Comparison of ENCODE assay signal across 8 cellular contexts in genomic region chr1:48469616-48470500, GRCh38. TPM values are rescaled to one million over a fixed set of nuclear protein-coding genes. Genes with fewer than 3 reads are reported as not detected.
A peak's percentile ranks its signal among the peaks of the same experiment; 100 is the strongest.
DNase-seq lines count a peak whose midpoint lies in the region; ATAC-seq and TF ChIP-seq lines count a peak whose summit lies in the region.

No MANE protein-coding gene starts in this region.

- H3K4me3 Mint-ChIP-seq in CD4-positive, alpha-beta memory T cell = peak overlapping the region; percentile 5 to 96 (median 84)

- no peak overlapping the region for H3K27ac ChIP-seq in CD4-positive, alpha-beta memory T cell (ENCODE audit: low read depth, low read length)
- H3K27ac ChIP-seq in vagina = peak overlapping the region; percentile 87

- peaks cover 22% of the 10 kb centered on the region for H3K4me1 ChIP-seq in CD4-positive, alpha-beta memory T cell (ENCODE audit: insufficient read depth, low read length)
- H3K4me1 ChIP-seq in vagina = peaks cover 39% of the 10 kb centered on the region

- no peaks in the 10 kb centered on the region for H3K36me3 Mint-ChIP-seq in CD4-positive, alpha-beta memory T cell

- H3K4me3 ChIP-seq in CD4-positive, alpha-beta memory T cell (ENCODE audit: low read length in 2 of 2) = no peak overlapping the region
- H3K4me3 ChIP-seq in epithelial cell of esophagus (ENCODE audit: low read length) = no peak overlapping the region
- H3K4me3 ChIP-seq in vagina = peak overlapping the region; percentile 82 to 83

- CTCF ChIA-PET in CD4-positive, alpha-beta memory T cell (lab: Charles Lee; ENCODE audit: partially characterized antibody) = interaction anchor here (1.1 kb wide), 1 partner anchor 27 kb away, joined by 4 read pairs; no protein-coding TSS in a partner anchor

- peaks cover 6% of the 10 kb centered on the region in 2 donors for H3K27me3 Mint-ChIP-seq in CD4-positive, alpha-beta memory T cell

- no peak for DNase-seq in CD4-positive, alpha-beta memory T cell
- DNase-seq in NOMO-1 treated with dmso at 0.1 percent for 144 hours (lab: John Stamatoyannopoulos, UW; ENCODE audit: unreplicated experiment) = peak; percentile 58
- peak; percentile 45 for DNase-seq in epithelial cell of esophagus (ENCODE audit: low read depth)
- DNase-seq in myocyte (ENCODE audit: low read depth) = peak; percentile 59
- no peak for DNase-seq in vagina (ENCODE audit: extremely low spot score in 2 of 2)
- DNase-seq in NCI-H345 (lab: John Stamatoyannopoulos, UW) = no peak
- DNase-seq in KG1 (lab: John Stamatoyannopoulos, UW) = no peak

- no peaks in the 10 kb centered on the region for H3K27me3 ChIP-seq in CD4-positive, alpha-beta memory T cell (ENCODE audit: insufficient read depth, low read length)
- H3K27me3 ChIP-seq in vagina = no peaks in the 10 kb centered on the region

- peaks cover 0 to 8% (median 4%) of the 10 kb centered on the region in 8 donors for H3K9me3 Mint-ChIP-seq in CD4-positive, alpha-beta memory T cell

- peak in 1 of 2 donors; percentile 4 for TF ChIP-seq POLR2A in vagina (IDR thresholded peaks at IDR 0.05)

- TF ChIP-seq CTCF in epithelial cell of esophagus (IDR thresholded peaks at IDR 0.05; ENCODE audit: insufficient read depth, low read depth, low read length, missing control alignments) (no peak), vagina (IDR thresholded peaks at IDR 0.05) (no peak)

- no peak for ATAC-seq in GM21717 (IDR thresholded peaks at IDR 0.05; ENCODE audit: unreplicated experiment)

- peak overlapping the region; percentile 24 to 97 (median 82) for H3K27ac Mint-ChIP-seq in CD4-positive, alpha-beta memory T cell

- intact Hi-C loops in CD4-positive, alpha-beta memory T cell (cut with micrococcal nuclease) = no loop called here
- intact Hi-C loops in vagina (cut with DNase I) = no loop called here

- POLR2A ChIA-PET in CD4-positive, alpha-beta memory T cell (lab: Charles Lee; ENCODE audit: partially characterized antibody) = no interaction called here

- no peaks in the 10 kb centered on the region for H3K36me3 ChIP-seq in CD4-positive, alpha-beta memory T cell (ENCODE audit: insufficient read depth, low read length)
- H3K36me3 ChIP-seq in vagina = no peaks in the 10 kb centered on the region

- H3K9me3 ChIP-seq in CD4-positive, alpha-beta memory T cell (ENCODE audit: control insufficient read depth in 1 of 2, low read length in 2 of 2) = no peaks in the 10 kb centered on the region
- H3K9me3 ChIP-seq in vagina = no peaks in the 10 kb centered on the region

- peaks cover 19 to 30% (median 25%) of the 10 kb centered on the region in 4 donors for H3K4me1 Mint-ChIP-seq in CD4-positive, alpha-beta memory T cell

RNA-seq across cellular contexts. Expression of gene SPATA6, which starts 2.1 kb away (rescaled TPM):
- 1 to 10 TPM; 1.9 TPM for total RNA-seq in CD4-positive, alpha-beta memory T cell
- polyA plus RNA-seq in CD4-positive, alpha-beta memory T cell = 1 to 10 TPM; 1.0 to 2.7 TPM
- total RNA-seq in myocyte = 2.0 and 4.8 TPM in 2 replicates
- polyA plus RNA-seq in myocyte (2012) = 2.8 TPM
- total RNA-seq in vagina = 30.4 TPM

Comparison
In these comparisons a context has a peak if more than half of its experiments do, and no peak if none do; other contexts are left out.
1. DNase-seq: peak in NOMO-1 treated with dmso at 0.1 percent for 144 hours (single experiment), epithelial cell of esophagus (single experiment) and myocyte (single experiment); none in CD4-positive, alpha-beta memory T cell (0 of 5), vagina (0 of 2), NCI-H345 (single experiment) and KG1 (single experiment).
2. H3K4me3 ChIP-seq: peak in vagina (2 of 2); none in CD4-positive, alpha-beta memory T cell (0 of 2) and epithelial cell of esophagus (single experiment).